ENCODE assay signal across 1 cellular context in genomic region chr9:80518441-80518840, GRCh38.
TF ChIP-seq lines count a peak whose summit lies in the region.

No MANE protein-coding gene starts in this region.

TF ChIP-seq in HEK293, 187 proteins besides CTCF, POLR2A, EP300 and RAD21 (continued from another document and continues in another):
- TF ChIP-seq ZNF692 (tag by site-specific recombination; IDR thresholded peaks at IDR 0.05) (no peak), ZNF324 (tag by site-specific recombination; IDR thresholded peaks at IDR 0.05) (no peak), ZNF211 (tag by site-specific recombination; IDR thresholded peaks at IDR 0.05; ENCODE audit: low read depth) (no peak), ZNF366 (tag by site-specific recombination; conservative IDR thresholded peaks at IDR 0.05) (no peak), ZNF214 (tag by site-specific recombination; IDR thresholded peaks at IDR 0.05; ENCODE audit: borderline replicate concordance) (no peak), ZNF837 (tag by site-specific recombination; IDR thresholded peaks at IDR 0.05) (no peak), ZNF175 (tag by site-specific recombination; IDR thresholded peaks at IDR 0.05) (no peak), ZNF514 (tag by site-specific recombination; IDR thresholded peaks at IDR 0.05) (no peak), ZNF184 (tag by site-specific recombination; IDR thresholded peaks at IDR 0.05) (no peak), PRDM6 (tag by site-specific recombination; IDR thresholded peaks at IDR 0.05) (no peak), ZNF473 (tag by site-specific recombination; IDR thresholded peaks at IDR 0.05) (no peak), ZNF626 (tag by site-specific recombination; IDR thresholded peaks at IDR 0.05) (no peak), ZFP41 (tag by site-specific recombination; IDR thresholded peaks at IDR 0.05; ENCODE audit: borderline replicate concordance) (no peak), ZSCAN23 (tag by site-specific recombination; IDR thresholded peaks at IDR 0.05) (no peak), ZSCAN16 (tag by site-specific recombination; IDR thresholded peaks at IDR 0.05) (no peak), ZNF221 (tag by site-specific recombination; IDR thresholded peaks at IDR 0.05; ENCODE audit: borderline replicate concordance) (no peak), HIC1 (tag by site-specific recombination; IDR thresholded peaks at IDR 0.05) (no peak), ZNF148 (tag by site-specific recombination; IDR thresholded peaks at IDR 0.05; ENCODE audit: borderline replicate concordance) (no peak), KLF9 (tag by site-specific recombination; IDR thresholded peaks at IDR 0.05; ENCODE audit: low read depth) (no peak), ZNF280D (tag by site-specific recombination; IDR thresholded peaks at IDR 0.05) (no peak), ZFP69B (tag by site-specific recombination; IDR thresholded peaks at IDR 0.05) (no peak), YY2 (tag by site-specific recombination; IDR thresholded peaks at IDR 0.05) (no peak), ZNF26 (tag by site-specific recombination; IDR thresholded peaks at IDR 0.05) (no peak), ZNF155 (tag by site-specific recombination; IDR thresholded peaks at IDR 0.05) (no peak), ZNF621 (tag by site-specific recombination; IDR thresholded peaks at IDR 0.05) (no peak), TRIM28 (IDR thresholded peaks at IDR 0.05; ENCODE audit: borderline replicate concordance, low read length) (no peak), ZNF133 (tag by site-specific recombination; IDR thresholded peaks at IDR 0.05) (no peak), ATF2 (tag by site-specific recombination; IDR thresholded peaks at IDR 0.05; ENCODE audit: low read depth) (no peak), ZNF664 (tag by site-specific recombination; IDR thresholded peaks at IDR 0.05) (no peak), ZNF558 (tag by site-specific recombination; IDR thresholded peaks at IDR 0.05) (peak; percentile 61; the same call in 1 of the 2 replicates), ELK4 (IDR thresholded peaks at IDR 0.05; ENCODE audit: borderline replicate concordance, low read depth, low read length) (no peak), ZBTB8A (tag by site-specific recombination; IDR thresholded peaks at IDR 0.05) (peak; percentile 69), PRDM1 (tag by site-specific recombination; IDR thresholded peaks at IDR 0.05) (no peak), ZNF248 (tag by site-specific recombination; IDR thresholded peaks at IDR 0.05) (no peak), ZNF544 (tag by site-specific recombination; IDR thresholded peaks at IDR 0.05) (no peak), ZNF830 (tag by site-specific recombination; IDR thresholded peaks at IDR 0.05; ENCODE audit: low read depth) (no peak), ZNF433 (tag by site-specific recombination; IDR thresholded peaks at IDR 0.05; ENCODE audit: low read depth) (no peak), KLF7 (tag by site-specific recombination; IDR thresholded peaks at IDR 0.05; ENCODE audit: borderline replicate concordance) (no peak), BCL11A (tag by site-specific recombination; IDR thresholded peaks at IDR 0.05; ENCODE audit: low read depth) (no peak), REPIN1 (tag by site-specific recombination; IDR thresholded peaks at IDR 0.05; ENCODE audit: low read depth) (no peak), ZNF202 (tag by site-specific recombination; IDR thresholded peaks at IDR 0.05; ENCODE audit: borderline replicate concordance) (peak; percentile 76; the same call in 1 of the 2 replicates), ZFP37 (tag by site-specific recombination; IDR thresholded peaks at IDR 0.05) (no peak), ZNF391 (tag by site-specific recombination; IDR thresholded peaks at IDR 0.05; ENCODE audit: borderline replicate concordance, low read depth) (no peak), ZNF747 (tag by site-specific recombination; IDR thresholded peaks at IDR 0.05) (no peak), ZNF114 (tag by site-specific recombination; IDR thresholded peaks at IDR 0.05) (no peak), ZBTB48 (tag by site-specific recombination; IDR thresholded peaks at IDR 0.05) (no peak), ZNF843 (tag by site-specific recombination; IDR thresholded peaks at IDR 0.05) (no peak), ZNF449 (tag by site-specific recombination; IDR thresholded peaks at IDR 0.05) (no peak), AEBP2 (tag by site-specific recombination; IDR thresholded peaks at IDR 0.05; ENCODE audit: borderline replicate concordance) (0 out of 2 replicates have a peak, but pooled peaks have one; percentile 58), ZNF660 (tag by site-specific recombination; IDR thresholded peaks at IDR 0.05) (no peak)
